In genomic region chr4:45661893-45662292, GRCh38 we compare ENCODE assay signal across 5 cellular contexts.
"Had no signal": no experiment of that assay in that cellular context is flagged by ENCODE, and none has a peak within 500 bp of the region (broad histone marks: within the 10 kb centered on the region; RNA-seq: fewer than 3 reads in every experiment).

No MANE protein-coding gene starts in this region.

- H3K4me3 ChIP-seq: K562 had no signal

- FAIRE-seq: HepG2, K562 had no signal

- DNase-seq: IMR-90, KBM-7 had no signal

- H3K27ac ChIP-seq: HL-60 had no signal
